Comparison of ENCODE assay signal across 8 cellular contexts in genomic region chr5:138352722-138353549, GRCh38. TPM values are rescaled to one million over a fixed set of nuclear protein-coding genes. Genes with fewer than 3 reads are reported as not detected.
DNase-seq lines count a peak whose midpoint lies in the region; ATAC-seq and TF ChIP-seq lines count a peak whose summit lies in the region.

No MANE protein-coding gene starts in this region.

- peaks cover 47% of the 10 kb centered on the region for H3K79me2 ChIP-seq in osteoblast (ENCODE audit: insufficient read depth, low read length)

- TF ChIP-seq POLR2A in GM19099 (IDR thresholded peaks at IDR 0.05; ENCODE audit: extremely low read depth, insufficient read length, low read depth) = peak; percentile 47

- H3K27ac ChIP-seq in BLaER1 = peak overlapping the region; percentile 99
- H3K27ac ChIP-seq in RWPE2 (ENCODE audit: poor library complexity, severe bottlenecking) = peak overlapping the region; percentile 60
- peak overlapping the region; percentile 64 for H3K27ac ChIP-seq in osteoblast (ENCODE audit: low read depth, low read length)
- H3K27ac ChIP-seq in thymus (ENCODE audit: low read depth) = peak overlapping the region; percentile 99

- H3K36me3 ChIP-seq in BLaER1 = peaks cover 52% of the 10 kb centered on the region
- 0 out of 2 replicates have a peak, but pooled peaks cover 3% of the 10 kb centered on the region for H3K36me3 ChIP-seq in RWPE2 (ENCODE audit: low read depth)
- H3K36me3 ChIP-seq in osteoblast (ENCODE audit: insufficient read depth, low read length) = peaks cover 14% of the 10 kb centered on the region
- peaks cover 20% of the 10 kb centered on the region for H3K36me3 ChIP-seq in thymus (ENCODE audit: control insufficient read depth, insufficient read depth)

- H3K9ac ChIP-seq in BLaER1 = peak overlapping the region; percentile 94

- peak overlapping the region; percentile 93 for H3K4me2 ChIP-seq in BLaER1
- peak overlapping the region; percentile 88 for H3K4me2 ChIP-seq in osteoblast (ENCODE audit: insufficient read depth, low read length)

- peaks cover 65% of the 10 kb centered on the region for H4K20me1 ChIP-seq in BLaER1
- H4K20me1 ChIP-seq in osteoblast (ENCODE audit: insufficient read depth, low read length) = peaks cover 31% of the 10 kb centered on the region

- WGBS in thymus = under 1% methylated on average over 88 of the region's 88 CpGs

- no peaks in the 10 kb centered on the region for H3K27me3 ChIP-seq in BLaER1
- no peaks in the 10 kb centered on the region for H3K27me3 ChIP-seq in RWPE2 (ENCODE audit: insufficient read depth, poor library complexity, severe bottlenecking)
- no peaks in the 10 kb centered on the region for H3K27me3 ChIP-seq in osteoblast (ENCODE audit: insufficient read depth, low read length)
- H3K27me3 ChIP-seq in thymus (ENCODE audit: control insufficient read depth, insufficient read depth) = no peaks in the 10 kb centered on the region

- DNase-seq in RWPE2 (ENCODE audit: low spot score) = peak; percentile 71
- DNase-seq in activated gamma-delta T cell treated with Interleukin-2 at 50 U/mL for 16 hours = peak; percentile 75
- peak; percentile 75 for DNase-seq in germinal center (ENCODE audit: low spot score)
- DNase-seq in osteoblast (ENCODE audit: insufficient read length, low spot score, missing footprints) = peak; percentile 78

- peak; percentile 98 for TF ChIP-seq CTCF in RWPE2 (IDR thresholded peaks at IDR 0.05; ENCODE audit: poor library complexity, severe bottlenecking)
- TF ChIP-seq CTCF in osteoblast (IDR thresholded peaks at IDR 0.05; ENCODE audit: extremely low read depth, low read depth, low read length) = peak; percentile 17

- H2AFZ ChIP-seq in osteoblast (ENCODE audit: low read length) = peak overlapping the region; percentile 86

- H3K9me3 ChIP-seq in BLaER1 (peaks cover 28% of the 10 kb centered on the region), RWPE2 (ENCODE audit: severe bottlenecking) (peaks cover 3% of the 10 kb centered on the region), osteoblast (ENCODE audit: low read depth, low read length) (no peaks in the 10 kb centered on the region), thymus (ENCODE audit: control insufficient read depth) (peaks cover 2% of the 10 kb centered on the region)

- H3K4me3 ChIP-seq in BLaER1 (peak overlapping the region; percentile 87), RWPE2 (ENCODE audit: severe bottlenecking) (peak overlapping the region; percentile 79), osteoblast (ENCODE audit: insufficient read depth, low read length) (peak overlapping the region; percentile 90), thymus (ENCODE audit: low read length) (peak overlapping the region; percentile 100)

- ATAC-seq in HG03432 (IDR thresholded peaks at IDR 0.05; ENCODE audit: unreplicated experiment) = peak; percentile 51
- peak; percentile 42 for ATAC-seq in RWPE2 (ENCODE audit: low read depth)

- H3K4me1 ChIP-seq in BLaER1 = peaks cover 16% of the 10 kb centered on the region
- peaks cover 16% of the 10 kb centered on the region for H3K4me1 ChIP-seq in RWPE2 (ENCODE audit: insufficient read depth, poor library complexity, severe bottlenecking)
- H3K4me1 ChIP-seq in osteoblast (ENCODE audit: insufficient read depth, low read length) = peaks cover 59% of the 10 kb centered on the region
- peaks cover 11% of the 10 kb centered on the region for H3K4me1 ChIP-seq in thymus (ENCODE audit: control insufficient read depth, insufficient read depth, low read length)

RNA-seq across cellular contexts. Expression of gene KDM3B, which starts 0.5 kb away (rescaled TPM):
- 48.3 and 53.2 TPM in 2 replicates for total RNA-seq in osteoblast
- polyA plus RNA-seq in thymus = 40.0 TPM

RNA-seq across cellular contexts. Expression of gene FAM53C, which starts 14.9 kb away (rescaled TPM):
- 39.8 and 43.8 TPM in 2 replicates for total RNA-seq in osteoblast
- 16.7 TPM for polyA plus RNA-seq in thymus

RNA-seq across cellular contexts. Expression of gene CDC25C, which starts 21.3 kb away (rescaled TPM):
- 1.8 TPM in 2 replicates for total RNA-seq in osteoblast
- polyA plus RNA-seq in thymus = 1.9 TPM

Comparison
In these comparisons a context has a peak if more than half of its experiments do, and no peak if none do; other contexts are left out.
1. Peak in every context shown above with its lines: DNase-seq, ATAC-seq, H3K4me3 ChIP-seq and H3K27ac ChIP-seq.